In the genomic region with DNA sequence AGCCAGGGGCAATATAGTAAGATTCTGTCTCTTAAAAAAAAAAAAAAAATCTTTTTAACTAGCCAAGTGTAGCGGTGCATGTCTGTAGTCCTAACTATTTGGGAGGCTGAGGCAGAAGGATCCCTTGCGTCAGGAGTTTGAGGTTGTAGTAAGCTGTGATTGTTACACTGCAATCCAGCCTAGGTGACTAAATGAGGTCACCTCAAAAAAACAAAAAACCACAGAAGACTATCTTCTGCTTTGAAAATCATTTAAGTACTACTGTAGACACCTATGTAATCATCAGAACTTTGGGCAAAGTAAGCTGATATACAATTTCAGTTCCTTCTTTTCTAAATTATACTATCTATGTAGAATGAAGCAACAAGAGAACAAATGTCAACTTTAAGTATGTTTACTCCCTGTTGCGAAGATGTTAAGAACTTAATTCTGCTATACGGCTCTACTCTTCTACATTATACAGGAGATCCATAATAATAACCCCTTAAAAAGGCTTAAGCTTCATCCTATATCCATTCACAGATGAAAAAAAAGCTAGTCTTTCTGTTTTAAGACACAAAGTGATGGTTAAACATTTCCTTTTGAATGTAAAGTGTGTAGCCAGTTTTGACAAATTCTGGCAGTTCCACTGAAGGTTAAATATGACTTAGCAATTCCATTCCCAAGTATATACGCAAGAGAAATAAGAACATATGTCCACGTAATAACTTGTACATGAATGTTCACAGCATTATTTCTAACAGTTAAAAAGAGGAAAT, we compare ENCODE assay signal across 12 cellular contexts. TPM values are rescaled to one million over a fixed set of nuclear protein-coding genes. Genes with fewer than 3 reads are reported as not detected.
DNase-seq lines count a peak whose midpoint lies in the region; ATAC-seq, FAIRE-seq and TF ChIP-seq lines count a peak whose summit lies in the region.
"Had no signal": no experiment of that assay in that cellular context is flagged by ENCODE, and none has a peak within 500 bp of the region (broad histone marks: within the 10 kb centered on the region; RNA-seq: fewer than 3 reads in every experiment).

No MANE protein-coding gene starts in this region.

- 95 to 100% methylated on average over 2 to 6 of the region's 6 CpGs for WGBS in endodermal cell (ENCODE audit: insufficient coverage in 1 of 2, insufficient read length in 1 of 2), 2 experiments

- no peaks in the 10 kb centered on the region for H3K4me1 ChIP-seq in endodermal cell (ENCODE audit: control insufficient read depth, insufficient read depth, low read length)
- H3K4me1 ChIP-seq: upper lobe of left lung had no signal

- no peaks in the 10 kb centered on the region for H3K4me1 Mint-ChIP-seq in endodermal cell
- H3K4me1 Mint-ChIP-seq: GM23338 had no signal

- no peak overlapping the region for H3K4me3 ChIP-seq in endodermal cell (ENCODE audit: low read length)
- H3K4me3 ChIP-seq: GM23338, upper lobe of left lung had no signal

- H3K36me3 Mint-ChIP-seq in endodermal cell (ENCODE audit: low read depth), result no peaks in the 10 kb centered on the region
- H3K36me3 Mint-ChIP-seq: CD4-positive, CD25-positive, alpha-beta regulatory T cell; natural killer cell treated with Interleukin-12 subunit alpha and Interleukin-12 subunit beta and Interleukin-15 and Interleukin-18, amount 100 ng/mL, for 72 hours had no signal

- H3K9me3 ChIP-seq in endodermal cell (ENCODE audit: control insufficient read depth, low read length), result no peaks in the 10 kb centered on the region
- H3K9me3 ChIP-seq: upper lobe of left lung had no signal

- no peak overlapping the region for H3K27ac Mint-ChIP-seq in endodermal cell
- H3K27ac Mint-ChIP-seq: CD4-positive, CD25-positive, alpha-beta regulatory T cell; GM23338; natural killer cell treated with Interleukin-12 subunit alpha and Interleukin-12 subunit beta and Interleukin-15 and Interleukin-18, amount 100 ng/mL, for 72 hours had no signal

- H3K36me3 ChIP-seq in endodermal cell (ENCODE audit: control insufficient read depth, insufficient read depth, low read length), result no peaks in the 10 kb centered on the region
- H3K36me3 ChIP-seq: upper lobe of left lung had no signal

- FAIRE-seq in GM12891 (lab: Jason Lieb, UNC), result peak; percentile 84

- no peaks in the 10 kb centered on the region for H3K27me3 ChIP-seq in endodermal cell (ENCODE audit: control insufficient read depth, insufficient read depth, low read length, poor library complexity, severe bottlenecking)
- H3K27me3 ChIP-seq: upper lobe of left lung had no signal

- no peak overlapping the region for H3K9ac ChIP-seq in endodermal cell (ENCODE audit: extremely low read depth, low read length, poor library complexity, severe bottlenecking)

- ATAC-seq in GM19324 (IDR thresholded peaks at IDR 0.05; ENCODE audit: low FRiP score, unreplicated experiment) (peak; percentile 74), HG02798 (IDR thresholded peaks at IDR 0.05; ENCODE audit: poor library complexity, unreplicated experiment) (peak; percentile 96), HG03558 (IDR thresholded peaks at IDR 0.05; ENCODE audit: extremely low read depth, unreplicated experiment) (peak; percentile 91)
- ATAC-seq: GM23338 had no signal

- no peak for DNase-seq in GM12891 (ENCODE audit: insufficient read length, low spot score)
- no peak for DNase-seq in endodermal cell
- DNase-seq in Ammon's horn (ENCODE audit: low spot score), result no peak
- no peak for DNase-seq in ureter (ENCODE audit: low spot score)
- DNase-seq in stimulated activated CD4-positive, alpha-beta T cell treated with anti-CD3 and anti-CD28 coated beads, Interleukin-4, amount 100 ng/mL, for 24 hours, result no peak
- DNase-seq: upper lobe of left lung had no signal

- no peak overlapping the region for H3K27ac ChIP-seq in endodermal cell (ENCODE audit: low read depth, low read length)
- H3K27ac ChIP-seq: upper lobe of left lung had no signal

- H3K9me3 Mint-ChIP-seq in endodermal cell, result no peaks in the 10 kb centered on the region
- H3K9me3 Mint-ChIP-seq: CD4-positive, CD25-positive, alpha-beta regulatory T cell; GM23338; natural killer cell treated with Interleukin-12 subunit alpha and Interleukin-12 subunit beta and Interleukin-15 and Interleukin-18, amount 100 ng/mL, for 72 hours had no signal

- no peaks in the 10 kb centered on the region for H3K27me3 Mint-ChIP-seq in endodermal cell (ENCODE audit: insufficient read depth)

- no peak overlapping the region for H3K4me3 Mint-ChIP-seq in endodermal cell
- H3K4me3 Mint-ChIP-seq: CD4-positive, CD25-positive, alpha-beta regulatory T cell; GM23338; natural killer cell treated with Interleukin-12 subunit alpha and Interleukin-12 subunit beta and Interleukin-15 and Interleukin-18, amount 100 ng/mL, for 72 hours had no signal

- TF ChIP-seq POLR2A in GM12891 (IDR thresholded peaks at IDR 0.05; ENCODE audit: low read depth, low read length), result no peak

- no peak for TF ChIP-seq CTCF in endodermal cell (conservative IDR thresholded peaks at IDR 0.05)

TF ChIP-seq in GM12891, 5 proteins besides CTCF, POLR2A, EP300 and RAD21:
- TF ChIP-seq SPI1 (IDR thresholded peaks at IDR 0.05; ENCODE audit: low read depth, low read length) (peak; percentile 89), TAF1 (IDR thresholded peaks at IDR 0.05; ENCODE audit: low read depth, low read length) (no peak)

RNA-seq across cellular contexts. Expression of a gene that starts 15.2 kb away (rescaled TPM):
- polyA plus RNA-seq in GM12891 (2012; ENCODE audit: low read depth, missing spikeins), result 0.28 TPM
- total RNA-seq in endodermal cell, result not detected
- polyA plus RNA-seq in endodermal cell (2013, experiment 1 of 2), result 0.43 TPM
- polyA plus RNA-seq in endodermal cell (2013, experiment 2 of 2), result 0.12 TPM
- not detected for total RNA-seq in ureter
- total RNA-seq: CD4-positive, CD25-positive, alpha-beta regulatory T cell; natural killer cell treated with Interleukin-12 subunit alpha and Interleukin-12 subunit beta and Interleukin-15 and Interleukin-18, amount 100 ng/mL, for 72 hours; upper lobe of left lung had no signal
- polyA plus RNA-seq: CD4-positive, CD25-positive, alpha-beta regulatory T cell had no signal
